ENCODE assay signal across 8 cellular contexts in the genomic region with DNA sequence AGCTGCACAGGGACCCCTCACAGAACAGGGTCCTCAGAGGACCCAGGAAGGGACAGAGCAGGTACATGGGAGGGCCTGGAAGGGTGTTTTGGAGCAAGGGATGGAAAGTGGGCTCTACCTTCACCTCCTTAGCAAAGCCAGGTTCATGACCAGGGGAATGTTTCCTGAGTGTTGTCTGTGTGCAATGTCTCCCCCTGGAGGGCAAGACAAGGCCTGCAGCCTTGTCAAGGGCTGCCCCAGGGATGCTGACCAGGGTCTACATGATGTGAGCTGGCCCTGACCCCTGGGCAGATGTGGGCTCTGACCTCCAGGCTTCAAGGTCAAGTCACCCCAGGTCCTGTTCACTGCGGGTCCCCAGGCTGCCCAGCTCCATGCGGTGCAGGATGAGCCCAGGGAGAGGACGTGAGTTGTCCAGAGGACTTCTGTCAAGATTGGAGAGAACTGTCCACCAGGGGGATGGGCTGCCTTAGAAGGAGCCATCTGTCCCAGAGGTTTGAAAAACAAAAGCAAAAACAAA. TPM values are rescaled to one million over a fixed set of nuclear protein-coding genes. Genes with fewer than 3 reads are reported as not detected.
DNase-seq lines count a peak whose midpoint lies in the region; ATAC-seq and TF ChIP-seq lines count a peak whose summit lies in the region.

No MANE protein-coding gene starts in this region.

- H3K27me3 ChIP-seq in BJ (ENCODE audit: control insufficient read depth, insufficient read depth, low read length) = peaks cover 6% of the 10 kb centered on the region; the same call in 1 of the 2 replicates

- DNase-seq in BJ (ENCODE audit: low read depth) (no peak), NCI-H69 (lab: John Stamatoyannopoulos, UW) (peak; percentile 67), fibroblast of mammary gland (ENCODE audit: low read depth) (peak; percentile 42), nephron progenitor cell (peak; percentile 69)
- DNase-seq in activated T-cell treated with anti-CD3 and anti-CD28 coated beads, Interleukin-2, amount 50 U/mL, for 24 hours = peak; percentile 82
- peak; percentile 75 for DNase-seq in stimulated activated naive CD8-positive, alpha-beta T cell treated with anti-CD3 and anti-CD28 coated beads, Interleukin-15, Interleukin-2, amounts not matched to agents 100 U/mL and 50 U/mL, for 24 hours

- H3K27ac Mint-ChIP-seq in activated T-cell treated with anti-CD3 and anti-CD28 coated beads, Interleukin-2, amount 50 U/mL, for 24 hours = peak overlapping the region; percentile 86
- H3K27ac Mint-ChIP-seq in nephron progenitor cell = no peak overlapping the region

- H3K4me3 ChIP-seq in BJ (ENCODE audit: low read depth, low read length) = no peak overlapping the region
- H3K4me3 ChIP-seq in fibroblast of mammary gland (ENCODE audit: control insufficient read depth, low read depth, low read length) = no peak overlapping the region

- H3K36me3 Mint-ChIP-seq in activated T-cell treated with anti-CD3 and anti-CD28 coated beads, Interleukin-2, amount 50 U/mL, for 24 hours (ENCODE audit: low read depth) = no peaks in the 10 kb centered on the region
- no peaks in the 10 kb centered on the region for H3K36me3 Mint-ChIP-seq in nephron progenitor cell (ENCODE audit: low read depth)

- TF ChIP-seq CTCF in BJ (IDR thresholded peaks at IDR 0.05; ENCODE audit: insufficient read depth, low read depth, low read length) (peak; percentile 93), fibroblast of mammary gland (conservative IDR thresholded peaks at IDR 0.05; ENCODE audit: control insufficient read depth, insufficient read depth, low read depth, low read length) (peak; percentile 93), nephron progenitor cell (IDR thresholded peaks at IDR 0.05) (peak; percentile 90)

- H3K4me3 Mint-ChIP-seq in activated T-cell treated with anti-CD3 and anti-CD28 coated beads, Interleukin-2, amount 50 U/mL, for 24 hours = peak overlapping the region; percentile 65
- H3K4me3 Mint-ChIP-seq in nephron progenitor cell = no peak overlapping the region

- no peaks in the 10 kb centered on the region for H3K36me3 ChIP-seq in BJ (ENCODE audit: control insufficient read depth, insufficient read depth, low read length)

- no peaks in the 10 kb centered on the region for H3K9me3 Mint-ChIP-seq in activated T-cell treated with anti-CD3 and anti-CD28 coated beads, Interleukin-2, amount 50 U/mL, for 24 hours
- H3K9me3 Mint-ChIP-seq in nephron progenitor cell = no peaks in the 10 kb centered on the region

- ATAC-seq in GM21619 (IDR thresholded peaks at IDR 0.05; ENCODE audit: unreplicated experiment) (peak; percentile 63), HG03460 (IDR thresholded peaks at IDR 0.05; ENCODE audit: unreplicated experiment) (no peak)
- peak; percentile 60 for ATAC-seq in stimulated activated naive CD8-positive, alpha-beta T cell treated with anti-CD3 and anti-CD28 coated beads, Interleukin-15, Interleukin-2, amounts not matched to agents 100 U/mL and 50 U/mL, for 24 hours

- POLR2A ChIA-PET in BJ (lab: Charles Lee) = no interaction called here

- H3K4me1 Mint-ChIP-seq in activated T-cell treated with anti-CD3 and anti-CD28 coated beads, Interleukin-2, amount 50 U/mL, for 24 hours (ENCODE audit: low read depth) = peaks cover 38% of the 10 kb centered on the region
- peaks cover 7% of the 10 kb centered on the region for H3K4me1 Mint-ChIP-seq in nephron progenitor cell

- CTCF ChIA-PET in BJ (lab: Yijun Ruan, JAX) = interaction anchor here (0.6 to 6.5 kb wide), 23 partner anchors 8 to 99 kb away, joined by 3 to 137 read pairs (median 6); a partner anchor contains a TSS

- H3K27me3 Mint-ChIP-seq in activated T-cell treated with anti-CD3 and anti-CD28 coated beads, Interleukin-2, amount 50 U/mL, for 24 hours = no peaks in the 10 kb centered on the region
- peaks cover 3% of the 10 kb centered on the region for H3K27me3 Mint-ChIP-seq in nephron progenitor cell (ENCODE audit: low read depth, poor library complexity)

RNA-seq across cellular contexts. Expression of a gene that starts 1.0 kb away (rescaled TPM):
- 0.11 TPM in 1 of 2 replicates, not detected in the other for polyA plus RNA-seq in BJ (2011; rRNA removed)
- polyA minus RNA-seq in BJ (2011; rRNA and poly(A)+ RNA removed) = not detected in 2 replicates
